Comparison of ENCODE assay signal across 9 cellular contexts in genomic region chrX:135050603-135051002, GRCh38. TPM values are rescaled to one million over a fixed set of nuclear protein-coding genes. Genes with fewer than 3 reads are reported as not detected.
DNase-seq lines count a peak whose midpoint lies in the region; TF ChIP-seq lines count a peak whose summit lies in the region.
"Had no signal": no experiment of that assay in that cellular context is flagged by ENCODE, and none has a peak within 500 bp of the region (broad histone marks: within the 10 kb centered on the region; RNA-seq: fewer than 3 reads in every experiment).

No MANE protein-coding gene starts in this region.

- no peaks in the 10 kb centered on the region for H3K9me3 Mint-ChIP-seq in T-helper 1 cell treated with Interleukin-12 subunit alpha and Interleukin-12 subunit beta and Interleukin-4 antibody, amounts not matched to agents 30 μg/mL and 1 μg/mL, for 36 hours
- H3K9me3 Mint-ChIP-seq in activated CD4-positive, alpha-beta memory T cell treated with anti-CD3 and anti-CD28 coated beads, Interleukin-2, amount 10 ng/mL, durations not matched to agents 7 days and 5 days, result no peaks in the 10 kb centered on the region

- DNase-seq in T-helper 1 cell, result no peak
- DNase-seq in activated CD4-positive, alpha-beta memory T cell treated with anti-CD3 and anti-CD28 coated beads, Interleukin-2, amount 10 ng/mL, durations not matched to agents 7 days and 5 days, result no peak
- DNase-seq in fibroblast of the aortic adventitia (ENCODE audit: low read depth), result no peak
- no peak for DNase-seq in activated CD4-positive, CD25-positive, alpha-beta regulatory T cell (lab: John Stamatoyannopoulos, UW)
- no peak for DNase-seq in NCI-H1694 (lab: John Stamatoyannopoulos, UW)
- DNase-seq in HUDEP-2 (lab: John Stamatoyannopoulos, UW; ENCODE audit: unreplicated experiment in 76 of 76), result no peak

- H3K4me2 ChIP-seq in skeletal muscle satellite cell (ENCODE audit: low read length), result peak overlapping the region; percentile 97

- peaks cover 6% of the 10 kb centered on the region for H3K27me3 Mint-ChIP-seq in T-helper 1 cell treated with Interleukin-12 subunit alpha and Interleukin-12 subunit beta and Interleukin-4 antibody, amounts not matched to agents 30 μg/mL and 1 μg/mL, for 36 hours (ENCODE audit: low read depth)
- H3K27me3 Mint-ChIP-seq in activated CD4-positive, alpha-beta memory T cell treated with anti-CD3 and anti-CD28 coated beads, Interleukin-2, amount 10 ng/mL, durations not matched to agents 7 days and 5 days, result no peaks in the 10 kb centered on the region

- no peaks in the 10 kb centered on the region for H3K36me3 ChIP-seq in skeletal muscle satellite cell (ENCODE audit: insufficient read depth, low read length)

- H3K4me3 ChIP-seq in fibroblast of the aortic adventitia (ENCODE audit: low read depth, low read length) (peak overlapping the region; percentile 71), skeletal muscle satellite cell (ENCODE audit: low read length) (peak overlapping the region; percentile 71)

- POLR2A ChIA-PET in activated CD4-positive, alpha-beta memory T cell treated with anti-CD3 and anti-CD28 coated beads, Interleukin-2, amount 10 ng/mL, durations not matched to agents 7 days and 5 days (lab: Charles Lee), result no interaction called here

- peaks cover 19% of the 10 kb centered on the region for H3K36me3 Mint-ChIP-seq in T-helper 1 cell treated with Interleukin-12 subunit alpha and Interleukin-12 subunit beta and Interleukin-4 antibody, amounts not matched to agents 30 μg/mL and 1 μg/mL, for 36 hours (ENCODE audit: low read depth)
- H3K36me3 Mint-ChIP-seq in activated CD4-positive, alpha-beta memory T cell treated with anti-CD3 and anti-CD28 coated beads, Interleukin-2, amount 10 ng/mL, durations not matched to agents 7 days and 5 days (ENCODE audit: low read depth), result peaks cover 17% of the 10 kb centered on the region

- peaks cover 7% of the 10 kb centered on the region for H3K4me1 ChIP-seq in skeletal muscle satellite cell (ENCODE audit: control insufficient read depth, insufficient read depth, low read length)

- no peaks in the 10 kb centered on the region for H3K9me3 ChIP-seq in skeletal muscle satellite cell (replicated peaks; ENCODE audit: low read length)

- no peaks in the 10 kb centered on the region for H3K27me3 ChIP-seq in skeletal muscle satellite cell (ENCODE audit: control insufficient read depth, insufficient read depth, low read length)

- H3K27ac Mint-ChIP-seq in T-helper 1 cell treated with Interleukin-12 subunit alpha and Interleukin-12 subunit beta and Interleukin-4 antibody, amounts not matched to agents 30 μg/mL and 1 μg/mL, for 36 hours, result peak overlapping the region; percentile 82
- peak overlapping the region; percentile 82 for H3K27ac Mint-ChIP-seq in activated CD4-positive, alpha-beta memory T cell treated with anti-CD3 and anti-CD28 coated beads, Interleukin-2, amount 10 ng/mL, durations not matched to agents 7 days and 5 days

- H3K9ac ChIP-seq in skeletal muscle satellite cell (ENCODE audit: low read depth, low read length), result peak overlapping the region; percentile 81

- peak overlapping the region; percentile 93 for H3K4me3 Mint-ChIP-seq in T-helper 1 cell treated with Interleukin-12 subunit alpha and Interleukin-12 subunit beta and Interleukin-4 antibody, amounts not matched to agents 30 μg/mL and 1 μg/mL, for 36 hours
- H3K4me3 Mint-ChIP-seq in activated CD4-positive, alpha-beta memory T cell treated with anti-CD3 and anti-CD28 coated beads, Interleukin-2, amount 10 ng/mL, durations not matched to agents 7 days and 5 days, result peak overlapping the region; percentile 90

- TF ChIP-seq CTCF in fibroblast of the aortic adventitia (IDR thresholded peaks at IDR 0.05; ENCODE audit: insufficient read depth, low read length), result no peak

- CTCF ChIA-PET in activated CD4-positive, alpha-beta memory T cell treated with anti-CD3 and anti-CD28 coated beads, Interleukin-2, amount 10 ng/mL, durations not matched to agents 7 days and 5 days (lab: Charles Lee), result interaction anchor here (0.5 kb wide), 1 partner anchor 247 kb away, joined by 3 read pairs; no protein-coding TSS in a partner anchor

- peaks cover 23% of the 10 kb centered on the region for H3K4me1 Mint-ChIP-seq in T-helper 1 cell treated with Interleukin-12 subunit alpha and Interleukin-12 subunit beta and Interleukin-4 antibody, amounts not matched to agents 30 μg/mL and 1 μg/mL, for 36 hours (ENCODE audit: low read depth)
- peaks cover 24% of the 10 kb centered on the region for H3K4me1 Mint-ChIP-seq in activated CD4-positive, alpha-beta memory T cell treated with anti-CD3 and anti-CD28 coated beads, Interleukin-2, amount 10 ng/mL, durations not matched to agents 7 days and 5 days

RNA-seq across cellular contexts. Expression of gene RTL8A, which starts 1.3 kb away (rescaled TPM):
- 10 to 100 TPM; 14.2 to 15.3 TPM for total RNA-seq in activated CD4-positive, alpha-beta memory T cell treated with anti-CD3 and anti-CD28 coated beads, Interleukin-2, amount 10 ng/mL, durations not matched to agents 7 days and 5 days
- 2.6 and 14.3 TPM in 2 replicates for total RNA-seq in fibroblast of the aortic adventitia (ENCODE audit: low replicate concordance)
- 8.5 and 9.4 TPM in 2 replicates for total RNA-seq in skeletal muscle satellite cell (2012; rRNA removed)

RNA-seq across cellular contexts. Expression of gene RTL8C, which starts 18.4 kb away (rescaled TPM):
- total RNA-seq in activated CD4-positive, alpha-beta memory T cell treated with anti-CD3 and anti-CD28 coated beads, Interleukin-2, amount 10 ng/mL, durations not matched to agents 7 days and 5 days, result 10 to 100 TPM; 29.7 TPM
- 68.4 and 152 TPM in 2 replicates for total RNA-seq in fibroblast of the aortic adventitia (ENCODE audit: low replicate concordance)
- 49.4 and 66.8 TPM in 2 replicates for total RNA-seq in skeletal muscle satellite cell (2012; rRNA removed)

RNA-seq across cellular contexts. Expression of gene RTL8B, which starts 28.3 kb away (rescaled TPM):
- under 1 TPM; 0.13 to 0.28 TPM for total RNA-seq in activated CD4-positive, alpha-beta memory T cell treated with anti-CD3 and anti-CD28 coated beads, Interleukin-2, amount 10 ng/mL, durations not matched to agents 7 days and 5 days
- total RNA-seq in fibroblast of the aortic adventitia (ENCODE audit: low replicate concordance), result 13.2 and 13.4 TPM in 2 replicates
- total RNA-seq in skeletal muscle satellite cell (2012; rRNA removed), result 3.0 and 7.6 TPM in 2 replicates

RNA-seq across cellular contexts. Expression of gene SMIM10L2B, which starts 47.9 kb away (rescaled TPM):
- total RNA-seq in activated CD4-positive, alpha-beta memory T cell treated with anti-CD3 and anti-CD28 coated beads, Interleukin-2, amount 10 ng/mL, durations not matched to agents 7 days and 5 days, result under 1 TPM in 1 of 2 experiments, not detected in 1; 0.15 TPM
- total RNA-seq in fibroblast of the aortic adventitia (ENCODE audit: low replicate concordance), result 0.63 and 1.1 TPM in 2 replicates
- total RNA-seq in skeletal muscle satellite cell (2012; rRNA removed), result 0.25 and 0.44 TPM in 2 replicates
- total RNA-seq: A172 had no signal

RNA-seq across cellular contexts. Expression of gene SMIM10, which starts 59.8 kb away (rescaled TPM):
- under 1 TPM; 0.35 to 0.38 TPM for total RNA-seq in activated CD4-positive, alpha-beta memory T cell treated with anti-CD3 and anti-CD28 coated beads, Interleukin-2, amount 10 ng/mL, durations not matched to agents 7 days and 5 days
- total RNA-seq in fibroblast of the aortic adventitia (ENCODE audit: low replicate concordance), result 5.0 and 6.6 TPM in 2 replicates
- 4.6 and 8.1 TPM in 2 replicates for total RNA-seq in skeletal muscle satellite cell (2012; rRNA removed)

Comparison
In these comparisons a context has a peak if more than half of its experiments do, and no peak if none do; other contexts are left out.
1. RNA of gene RTL8B, which starts 28.3 kb away (total RNA-seq): 13.2 to 13.4 TPM in fibroblast of the aortic adventitia; 0.13 to 0.28 TPM in activated CD4-positive, alpha-beta memory T cell treated with anti-CD3 and anti-CD28 coated beads, Interleukin-2, amount 10 ng/mL, durations not matched to agents 7 days and 5 days; every median in the first group is over 10 times any median in the second.